ENCODE assay signal across 20 cellular contexts in the genomic region with DNA sequence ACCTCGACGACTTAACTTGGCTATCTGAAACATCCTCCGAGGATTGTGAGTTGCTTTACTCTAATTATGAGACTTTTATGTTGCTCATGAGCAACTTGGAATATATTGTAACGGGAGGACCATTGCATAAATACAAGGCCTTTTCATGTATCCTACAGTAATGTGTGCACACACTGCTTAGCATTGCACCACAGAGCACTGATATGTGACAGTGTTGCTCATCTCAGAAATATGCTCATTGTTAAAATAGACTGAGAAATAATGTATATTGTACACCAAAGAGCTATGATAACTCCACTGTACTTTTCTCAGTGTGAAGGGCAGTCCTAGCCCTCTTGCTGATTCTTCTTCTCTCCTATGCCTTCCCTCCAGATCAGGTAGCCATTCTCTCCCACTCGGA.
"Had no signal": no experiment of that assay in that cellular context is flagged by ENCODE, and none has a peak within 500 bp of the region (broad histone marks: within the 10 kb centered on the region; RNA-seq: fewer than 3 reads in every experiment).

No MANE protein-coding gene starts in this region.

- H3K9ac ChIP-seq: KMS-11 had no signal

- H3K27ac ChIP-seq: KMS-11, Peyer's patch, RWPE1 had no signal

- H3K9me3 ChIP-seq: Peyer's patch had no signal

- H3K36me3 ChIP-seq: Peyer's patch had no signal

- H3K27me3 ChIP-seq: Peyer's patch had no signal

- H3K4me3 ChIP-seq: Peyer's patch had no signal

- H3K4me1 ChIP-seq: Peyer's patch had no signal

- DNase-seq: activated CD4-positive, alpha-beta T cell treated with anti-CD3 and anti-CD28 coated beads for 48 hours; activated CD4-positive, alpha-beta T cell treated with anti-CD3 and anti-CD28 coated beads, Interleukin-2, amount 50 U/mL, for 4 hours; activated CD4-positive, CD25-positive, alpha-beta regulatory T cell treated with anti-CD3 and anti-CD28 coated beads, Interleukin-2, amount 50 U/mL, for 72 hours; activated CD8-positive, alpha-beta memory T cell treated with anti-CD3 and anti-CD28 coated beads, Interleukin-2, amount 10 ng/mL, durations not matched to agents 7 days and 5 days; activated effector memory CD4-positive, alpha-beta T cell treated with Interleukin-2 at 50 U/mL for 16 hours; activated naive CD4-positive, alpha-beta T cell; activated T-cell treated with anti-CD3 and anti-CD28 coated beads, Interleukin-2, amount 50 U/mL, for 24 hours; amygdala; NCI-H1092; NCI-H1417; NCI-H1930; NCI-H2107; NCI-H510A treated with DMSO at 0.1 percent for 48 hours; NCI-H69; Peyer's patch; SHP77; T-helper 17 cell; T-helper 9 cell had no signal
